Comparison of ENCODE assay signal across 9 cellular contexts in the genomic region with DNA sequence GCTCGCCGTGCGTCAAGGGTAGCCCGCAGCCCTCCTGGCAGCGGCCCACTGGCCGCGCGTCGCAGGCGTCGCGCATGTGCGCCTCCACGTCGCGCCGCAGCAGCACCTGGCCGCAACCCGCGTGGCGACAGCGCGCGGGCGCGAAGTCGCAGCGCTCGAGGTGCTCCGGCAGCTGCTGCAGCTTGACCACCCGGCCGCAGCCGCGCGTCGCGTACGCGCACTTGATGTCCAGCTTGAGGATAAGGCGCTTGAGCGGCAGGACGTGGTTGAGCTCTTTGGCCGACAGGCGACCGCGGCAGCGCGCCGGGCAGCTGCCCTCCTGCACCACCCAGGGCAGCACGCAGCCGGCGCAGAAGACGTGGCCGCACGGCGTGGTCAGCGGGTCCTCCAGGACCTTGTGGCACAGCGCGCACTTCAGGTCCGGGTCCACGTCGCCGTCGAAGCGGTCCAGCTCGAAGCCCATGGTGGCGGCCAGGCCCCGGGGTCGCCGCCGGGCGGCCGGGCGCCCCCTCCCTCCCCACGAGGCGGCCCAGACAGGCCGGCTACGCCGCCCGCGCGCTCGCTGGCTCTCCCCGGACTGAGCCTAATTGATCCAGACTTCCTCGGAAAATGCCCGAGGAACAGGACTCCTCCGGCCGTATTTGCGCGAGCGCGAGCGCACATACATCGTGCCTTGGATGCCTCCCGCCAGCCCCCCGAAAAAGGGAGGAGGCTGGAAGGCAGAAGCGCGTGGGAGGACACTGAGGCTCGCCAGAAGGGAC. TPM values are rescaled to one million over a fixed set of nuclear protein-coding genes. Genes with fewer than 3 reads are reported as not detected.
DNase-seq lines count a peak whose midpoint lies in the region; ATAC-seq and TF ChIP-seq lines count a peak whose summit lies in the region.
"Had no signal": no experiment of that assay in that cellular context is flagged by ENCODE, and none has a peak within 500 bp of the region (broad histone marks: within the 10 kb centered on the region; RNA-seq: fewer than 3 reads in every experiment).

A gene (minus strand): TSS at position 579 of the 761 bp plus-strand sequence.

- H3K27ac Mint-ChIP-seq in activated CD8-positive, alpha-beta memory T cell treated with anti-CD3 and anti-CD28 coated beads, Interleukin-2, amount 10 ng/mL, durations not matched to agents 7 days and 5 days: no peak within 1 kb of the TSS
- H3K27ac Mint-ChIP-seq: stimulated activated naive CD8-positive, alpha-beta T cell treated with anti-CD3 and anti-CD28 coated beads, Interleukin-15, Interleukin-2, amounts not matched to agents 100 ng/mL and 50 ng/mL, for 24 hours had no signal

- no peak for TF ChIP-seq POLR2A in lower leg skin (IDR thresholded peaks at IDR 0.05)
- TF ChIP-seq POLR2A in transverse colon (IDR thresholded peaks at IDR 0.05): no peak

- CTCF ChIA-PET in activated CD8-positive, alpha-beta memory T cell treated with anti-CD3 and anti-CD28 coated beads, Interleukin-2, amount 10 ng/mL, durations not matched to agents 7 days and 5 days (lab: Charles Lee): no interaction called here

- in situ Hi-C loops in transverse colon (cut with MboI; ENCODE audit: low pct_ligation_motif_present in 1 of 4, low pct_unique_long_range_greater_than_20kb in 1 of 4, low sequenced_read_pairs in 3 of 4): loop anchor here in 1 of 4 donors (25.0 kb wide), 1 partner anchor 112 kb away; no protein-coding TSS in a partner anchor

- no peaks in the 10 kb centered on the region for H3K9me3 Mint-ChIP-seq in activated CD8-positive, alpha-beta memory T cell treated with anti-CD3 and anti-CD28 coated beads, Interleukin-2, amount 10 ng/mL, durations not matched to agents 7 days and 5 days (ENCODE audit: low read depth)
- H3K9me3 Mint-ChIP-seq: stimulated activated naive CD8-positive, alpha-beta T cell treated with anti-CD3 and anti-CD28 coated beads, Interleukin-15, Interleukin-2, amounts not matched to agents 100 ng/mL and 50 ng/mL, for 24 hours had no signal

- peak within 1 kb of the TSS; percentile 77 for H3K4me3 ChIP-seq in duodenal mucosa (ENCODE audit: low read depth in 1 of 2, low read length in 2 of 2)
- peak within 1 kb of the TSS; percentile 28 for H3K4me3 ChIP-seq in lower leg skin (ENCODE audit: low read depth, poor library complexity, severe bottlenecking)
- peak within 1 kb of the TSS; percentile 72 to 81 (median 75) for H3K4me3 ChIP-seq in transverse colon

- H3K4me1 Mint-ChIP-seq in activated CD8-positive, alpha-beta memory T cell treated with anti-CD3 and anti-CD28 coated beads, Interleukin-2, amount 10 ng/mL, durations not matched to agents 7 days and 5 days: no peaks in the 10 kb centered on the region

- DNase-seq in AG08396 (ENCODE audit: low spot score) (peak; percentile 82), NCI-H146 treated with DMSO at 0.1 percent for 48 hours (lab: John Stamatoyannopoulos, UW; ENCODE audit: unreplicated experiment) (peak; percentile 8), lower leg skin (ENCODE audit: low spot score in 2 of 2) (peak; percentile 31 to 90), transverse colon (peak; percentile 65), NCI-H1694 treated with DMSO at 0.1 percent for 48 hours (lab: John Stamatoyannopoulos, UW) (no peak)
- DNase-seq in activated CD8-positive, alpha-beta memory T cell treated with anti-CD3 and anti-CD28 coated beads, Interleukin-2, amount 10 ng/mL, durations not matched to agents 7 days and 5 days: no peak

- peaks cover 13 to 20% of the 10 kb centered on the region in 2 donors for H3K4me1 ChIP-seq in duodenal mucosa (ENCODE audit: control insufficient read depth in 1 of 2, insufficient read depth in 2 of 2, low read length in 2 of 2)
- peaks cover 0 to 24% (median 17%) of the 10 kb centered on the region in 4 donors for H3K4me1 ChIP-seq in transverse colon

- WGBS in lower leg skin, 2 donors: 1 to 5% methylated on average over 45 to 47 of the region's 99 CpGs
- WGBS in transverse colon (ENCODE audit: low coverage in 1 of 2), 2 donors: 33% methylated on average over 55 of the region's 99 CpGs; no CpG with 5 or more reads in 1 of the 2 donors

- no peaks in the 10 kb centered on the region for H3K9me3 ChIP-seq in duodenal mucosa (ENCODE audit: control insufficient read depth in 1 of 2, low read length in 2 of 2)
- H3K9me3 ChIP-seq in transverse colon: no peaks in the 10 kb centered on the region

- H3K36me3 Mint-ChIP-seq in activated CD8-positive, alpha-beta memory T cell treated with anti-CD3 and anti-CD28 coated beads, Interleukin-2, amount 10 ng/mL, durations not matched to agents 7 days and 5 days: no peaks in the 10 kb centered on the region

- peaks cover 16% of the 10 kb centered on the region for H3K27me3 Mint-ChIP-seq in activated CD8-positive, alpha-beta memory T cell treated with anti-CD3 and anti-CD28 coated beads, Interleukin-2, amount 10 ng/mL, durations not matched to agents 7 days and 5 days

- no peaks in the 10 kb centered on the region for H3K27me3 ChIP-seq in duodenal mucosa (ENCODE audit: control insufficient read depth in 1 of 2, insufficient read depth in 2 of 2, low read length in 2 of 2)
- no peaks in the 10 kb centered on the region for H3K27me3 ChIP-seq in transverse colon

- peak within 1 kb of the TSS; percentile 35 to 56 for H3K9ac ChIP-seq in duodenal mucosa (ENCODE audit: low read depth in 1 of 2, low read length in 2 of 2)

- TF ChIP-seq EP300 in transverse colon (IDR thresholded peaks at IDR 0.05; ENCODE audit: low read depth): no peak

- TF ChIP-seq CTCF in lower leg skin (IDR thresholded peaks at IDR 0.05) (no peak), transverse colon (IDR thresholded peaks at IDR 0.05) (no peak)

- no peak within 1 kb of the TSS for H3K4me3 Mint-ChIP-seq in activated CD8-positive, alpha-beta memory T cell treated with anti-CD3 and anti-CD28 coated beads, Interleukin-2, amount 10 ng/mL, durations not matched to agents 7 days and 5 days
- H3K4me3 Mint-ChIP-seq: stimulated activated naive CD8-positive, alpha-beta T cell treated with anti-CD3 and anti-CD28 coated beads, Interleukin-15, Interleukin-2, amounts not matched to agents 100 ng/mL and 50 ng/mL, for 24 hours had no signal

- H3K36me3 ChIP-seq in duodenal mucosa (ENCODE audit: control insufficient read depth in 1 of 2, insufficient read depth in 2 of 2, low read length in 2 of 2) (no peaks in the 10 kb centered on the region), transverse colon (no peaks in the 10 kb centered on the region)

- H3K27ac ChIP-seq in duodenal mucosa (ENCODE audit: low read depth, low read length) (no peak within 1 kb of the TSS), transverse colon (peak within 1 kb of the TSS; percentile 86 to 93 (median 90))

- intact Hi-C loops in lower leg skin (cut with DNase I; ENCODE audit: low total_unique reads): no loop called here
- intact Hi-C loops in transverse colon (cut with DNase I; ENCODE audit: low total_unique reads): loop anchor here (2.0 to 10.0 kb wide), 4 partner anchors 102 to 220 kb away; no protein-coding TSS in a partner anchor

- ATAC-seq in activated CD8-positive, alpha-beta memory T cell treated with anti-CD3 and anti-CD28 coated beads, Interleukin-2, amount 10 ng/mL, durations not matched to agents 7 days and 5 days: no peak
- ATAC-seq in HG03520 (IDR thresholded peaks at IDR 0.05; ENCODE audit: unreplicated experiment): no peak

RNA-seq across cellular contexts. Expression of the gene that starts here (rescaled TPM):
- 10 to 100 TPM in 3 of 4 donors, 1 to 10 TPM in 1; 9.7 to 29.9 (median 13.4) TPM for total RNA-seq in lower leg skin
- 100 to 1,000 TPM in 2 of 4 donors, 10 to 100 TPM in 2; 31.9 to 191 (median 75.3) TPM for total RNA-seq in transverse colon
- not detected for total RNA-seq in activated CD8-positive, alpha-beta memory T cell treated with anti-CD3 and anti-CD28 coated beads, Interleukin-2, amount 10 ng/mL, durations not matched to agents 7 days and 5 days

Comparison
In these comparisons a context has a peak if more than half of its experiments do, and no peak if none do; other contexts are left out.
1. RNA of the gene that starts here (total RNA-seq): 31.9 to 191 TPM in transverse colon and 9.7 to 29.9 TPM in lower leg skin; not detected in activated CD8-positive, alpha-beta memory T cell treated with anti-CD3 and anti-CD28 coated beads, Interleukin-2, amount 10 ng/mL, durations not matched to agents 7 days and 5 days; every median in the first group is over 10 times any median in the second.
2. DNase-seq: peak in AG08396 (single experiment), NCI-H146 treated with DMSO at 0.1 percent for 48 hours (single experiment), lower leg skin (2 of 2) and transverse colon (single experiment); none in activated CD8-positive, alpha-beta memory T cell treated with anti-CD3 and anti-CD28 coated beads, Interleukin-2, amount 10 ng/mL, durations not matched to agents 7 days and 5 days (single experiment) and NCI-H1694 treated with DMSO at 0.1 percent for 48 hours (single experiment).
3. Peak in every context shown above with its lines, with median percentiles within 50 percentile points of each other: H3K4me3 ChIP-seq.